1 cellular context compared by ENCODE assay signal in the genomic region with DNA sequence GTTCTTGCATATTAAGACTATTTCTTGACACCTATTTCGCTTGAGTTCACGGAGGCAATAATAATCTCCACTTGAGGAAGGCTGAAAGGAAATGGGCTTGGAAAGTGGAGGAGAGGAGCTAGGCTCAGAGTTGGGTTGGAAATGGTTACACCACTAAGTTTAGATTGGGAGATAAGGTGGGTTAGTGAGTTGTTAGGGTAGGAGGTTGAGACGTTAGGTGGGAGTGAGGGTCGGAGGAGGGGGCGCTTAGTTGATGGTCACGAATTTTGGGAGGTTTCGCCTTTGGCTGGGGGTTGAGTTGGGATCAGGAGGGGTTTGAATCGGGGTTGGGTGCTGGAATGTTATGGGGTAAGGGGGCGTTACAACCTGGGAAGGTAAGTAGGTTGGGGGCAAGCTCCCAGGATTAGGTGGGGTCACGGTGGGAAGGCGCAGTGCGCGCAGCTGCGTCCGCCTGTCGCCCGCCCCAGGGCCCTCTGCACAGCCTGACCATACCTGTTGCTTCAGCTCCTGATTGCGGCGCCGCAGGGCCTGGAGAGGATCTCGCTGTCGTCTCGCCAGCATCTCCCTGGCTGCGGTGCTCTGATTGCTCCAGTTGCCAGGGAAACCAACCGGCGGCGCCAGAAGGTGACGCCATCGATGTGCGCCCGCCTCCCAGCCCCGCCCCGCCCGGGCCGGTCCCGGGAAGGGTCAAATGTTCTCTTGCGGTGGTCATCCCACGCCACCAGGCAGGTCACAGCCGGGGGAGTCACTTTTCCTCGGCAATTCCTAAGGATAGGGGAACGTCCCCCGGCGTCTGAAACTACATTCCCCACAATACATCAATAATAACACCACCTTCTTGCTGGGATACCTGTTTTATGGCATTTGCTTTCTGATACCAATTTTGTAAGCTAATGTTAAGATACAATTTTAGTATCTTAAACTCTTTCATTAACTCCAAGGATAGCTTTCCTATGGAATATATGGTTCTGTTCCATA.
TF ChIP-seq lines count a peak whose summit lies in the region.

A gene (minus strand): TSS at position 606 of the 978 bp plus-strand sequence. CDS start 45 bp downstream, at position 561.

TF ChIP-seq in K562, 482 proteins besides CTCF, POLR2A, EP300 and RAD21 (continued from another document and continues in another):
- TF ChIP-seq SMAD4 (CRISPR knock-in tag; conservative IDR thresholded peaks at IDR 0.05) (no peak), THRAP3 (IDR thresholded peaks at IDR 0.05; ENCODE audit: borderline replicate concordance) (no peak), ZNF224 (CRISPR knock-in tag; IDR thresholded peaks at IDR 0.05) (no peak), NFIX (CRISPR knock-in tag; IDR thresholded peaks at IDR 0.05; ENCODE audit: low read depth) (no peak), ZNF444 (CRISPR knock-in tag; IDR thresholded peaks at IDR 0.05) (no peak), RBFOX2 (IDR thresholded peaks at IDR 0.05; ENCODE audit: low read depth, low read length) (peak; percentile 83), MED1 (CRISPR knock-in tag; IDR thresholded peaks at IDR 0.05; ENCODE audit: borderline replicate concordance) (no peak), CCAR2 (IDR thresholded peaks at IDR 0.05; ENCODE audit: low read depth, low read length) (no peak), YBX1 (IDR thresholded peaks at IDR 0.05) (no peak), ZNF717 (CRISPR knock-in tag; IDR thresholded peaks at IDR 0.05) (no peak), GATAD2B (IDR thresholded peaks at IDR 0.05; ENCODE audit: borderline replicate concordance) (no peak; the same call in 1 of the 2 replicates), ZNF699 (CRISPR knock-in tag; IDR thresholded peaks at IDR 0.05; ENCODE audit: insufficient replicate concordance) (no peak), XRCC3 (IDR thresholded peaks at IDR 0.05) (no peak), NFRKB (IDR thresholded peaks at IDR 0.05; ENCODE audit: low read depth) (0 out of 2 replicates have a peak, but pooled peaks have one; percentile 31), NCOA2 (IDR thresholded peaks at IDR 0.05; ENCODE audit: partially characterized antibody in 2 of 2) (no peak), SMARCB1 (IDR thresholded peaks at IDR 0.05; ENCODE audit: insufficient read length, low read depth) (no peak), ZNF316 (IDR thresholded peaks at IDR 0.05) (no peak), DMBX1 (CRISPR knock-in tag; IDR thresholded peaks at IDR 0.05; ENCODE audit: borderline replicate concordance) (no peak), HDAC2 (IDR thresholded peaks at IDR 0.05) (peak; percentile 51; the same call in 1 of the 2 replicates), ARHGAP35 (IDR thresholded peaks at IDR 0.05; ENCODE audit: partially characterized antibody) (no peak), PURB (CRISPR knock-in tag; IDR thresholded peaks at IDR 0.05; ENCODE audit: low read depth) (no peak), MEF2A (IDR thresholded peaks at IDR 0.05; ENCODE audit: control insufficient read depth, low read depth, low read length) (no peak), TGIF2 (CRISPR knock-in tag; IDR thresholded peaks at IDR 0.05) (no peak), PTBP1 (IDR thresholded peaks at IDR 0.05; ENCODE audit: low read depth, low read length) (no peak), HOXB6 (CRISPR knock-in tag; IDR thresholded peaks at IDR 0.05; ENCODE audit: borderline replicate concordance) (no peak), PRMT5 (CRISPR knock-in tag; IDR thresholded peaks at IDR 0.05) (no peak), ZC3H8 (IDR thresholded peaks at IDR 0.05) (no peak), ZNF561 (CRISPR knock-in tag; conservative IDR thresholded peaks at IDR 0.05) (no peak), ZSCAN32 (CRISPR knock-in tag; IDR thresholded peaks at IDR 0.05) (no peak), KAT2B (IDR thresholded peaks at IDR 0.05; ENCODE audit: low read depth, low read length) (no peak), DPF2 (IDR thresholded peaks at IDR 0.05) (no peak), L3MBTL2 (IDR thresholded peaks at IDR 0.05) (0 out of 2 replicates have a peak, but pooled peaks have one; percentile 15), EZH2 (IDR thresholded peaks at IDR 0.05; ENCODE audit: borderline replicate concordance, low read depth, low read length) (no peak), KLF10 (CRISPR knock-in tag; IDR thresholded peaks at IDR 0.05) (no peak), HLTF (IDR thresholded peaks at IDR 0.05) (no peak)
- TF ChIP-seq, protein P1, sequence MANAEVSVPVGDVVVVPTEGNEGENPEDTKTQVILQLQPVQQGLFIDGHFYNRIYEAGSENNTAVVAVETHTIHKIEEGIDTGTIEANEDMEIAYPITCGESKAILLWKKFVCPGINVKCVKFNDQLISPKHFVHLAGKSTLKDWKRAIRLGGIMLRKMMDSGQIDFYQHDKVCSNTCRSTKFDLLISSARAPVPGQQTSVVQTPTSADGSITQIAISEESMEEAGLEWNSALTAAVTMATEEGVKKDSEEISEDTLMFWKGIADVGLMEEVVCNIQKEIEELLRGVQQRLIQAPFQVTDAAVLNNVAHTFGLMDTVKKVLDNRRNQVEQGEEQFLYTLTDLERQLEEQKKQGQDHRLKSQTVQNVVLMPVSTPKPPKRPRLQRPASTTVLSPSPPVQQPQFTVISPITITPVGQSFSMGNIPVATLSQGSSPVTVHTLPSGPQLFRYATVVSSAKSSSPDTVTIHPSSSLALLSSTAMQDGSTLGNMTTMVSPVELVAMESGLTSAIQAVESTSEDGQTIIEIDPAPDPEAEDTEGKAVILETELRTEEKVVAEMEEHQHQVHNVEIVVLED (CRISPR knock-in tag; IDR thresholded peaks at IDR 0.05): no peak
- TF ChIP-seq, protein P2, sequence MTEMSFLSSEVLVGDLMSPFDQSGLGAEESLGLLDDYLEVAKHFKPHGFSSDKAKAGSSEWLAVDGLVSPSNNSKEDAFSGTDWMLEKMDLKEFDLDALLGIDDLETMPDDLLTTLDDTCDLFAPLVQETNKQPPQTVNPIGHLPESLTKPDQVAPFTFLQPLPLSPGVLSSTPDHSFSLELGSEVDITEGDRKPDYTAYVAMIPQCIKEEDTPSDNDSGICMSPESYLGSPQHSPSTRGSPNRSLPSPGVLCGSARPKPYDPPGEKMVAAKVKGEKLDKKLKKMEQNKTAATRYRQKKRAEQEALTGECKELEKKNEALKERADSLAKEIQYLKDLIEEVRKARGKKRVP (CRISPR knock-in tag; IDR thresholded peaks at IDR 0.05): no peak
- TF ChIP-seq, protein P3, sequence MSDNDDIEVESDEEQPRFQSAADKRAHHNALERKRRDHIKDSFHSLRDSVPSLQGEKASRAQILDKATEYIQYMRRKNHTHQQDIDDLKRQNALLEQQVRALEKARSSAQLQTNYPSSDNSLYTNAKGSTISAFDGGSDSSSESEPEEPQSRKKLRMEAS (CRISPR knock-in tag; IDR thresholded peaks at IDR 0.05): no peak
- TF ChIP-seq, protein P4, sequence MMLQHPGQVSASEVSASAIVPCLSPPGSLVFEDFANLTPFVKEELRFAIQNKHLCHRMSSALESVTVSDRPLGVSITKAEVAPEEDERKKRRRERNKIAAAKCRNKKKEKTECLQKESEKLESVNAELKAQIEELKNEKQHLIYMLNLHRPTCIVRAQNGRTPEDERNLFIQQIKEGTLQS (IDR thresholded peaks at IDR 0.05): peak; percentile 52
- TF ChIP-seq, protein P4 (CRISPR knock-in tag; conservative IDR thresholded peaks at IDR 0.05): no peak
- TF ChIP-seq, protein P5, sequence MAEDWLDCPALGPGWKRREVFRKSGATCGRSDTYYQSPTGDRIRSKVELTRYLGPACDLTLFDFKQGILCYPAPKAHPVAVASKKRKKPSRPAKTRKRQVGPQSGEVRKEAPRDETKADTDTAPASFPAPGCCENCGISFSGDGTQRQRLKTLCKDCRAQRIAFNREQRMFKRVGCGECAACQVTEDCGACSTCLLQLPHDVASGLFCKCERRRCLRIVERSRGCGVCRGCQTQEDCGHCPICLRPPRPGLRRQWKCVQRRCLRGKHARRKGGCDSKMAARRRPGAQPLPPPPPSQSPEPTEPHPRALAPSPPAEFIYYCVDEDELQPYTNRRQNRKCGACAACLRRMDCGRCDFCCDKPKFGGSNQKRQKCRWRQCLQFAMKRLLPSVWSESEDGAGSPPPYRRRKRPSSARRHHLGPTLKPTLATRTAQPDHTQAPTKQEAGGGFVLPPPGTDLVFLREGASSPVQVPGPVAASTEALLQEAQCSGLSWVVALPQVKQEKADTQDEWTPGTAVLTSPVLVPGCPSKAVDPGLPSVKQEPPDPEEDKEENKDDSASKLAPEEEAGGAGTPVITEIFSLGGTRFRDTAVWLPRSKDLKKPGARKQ (CRISPR knock-in tag; IDR thresholded peaks at IDR 0.05): no peak
- TF ChIP-seq, protein P6, sequence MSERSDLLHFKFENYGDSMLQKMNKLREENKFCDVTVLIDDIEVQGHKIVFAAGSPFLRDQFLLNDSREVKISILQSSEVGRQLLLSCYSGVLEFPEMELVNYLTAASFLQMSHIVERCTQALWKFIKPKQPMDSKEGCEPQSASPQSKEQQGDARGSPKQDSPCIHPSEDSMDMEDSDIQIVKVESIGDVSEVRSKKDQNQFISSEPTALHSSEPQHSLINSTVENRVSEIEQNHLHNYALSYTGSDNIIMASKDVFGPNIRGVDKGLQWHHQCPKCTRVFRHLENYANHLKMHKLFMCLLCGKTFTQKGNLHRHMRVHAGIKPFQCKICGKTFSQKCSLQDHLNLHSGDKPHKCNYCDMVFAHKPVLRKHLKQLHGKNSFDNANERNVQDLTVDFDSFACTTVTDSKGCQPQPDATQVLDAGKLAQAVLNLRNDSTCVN (CRISPR knock-in tag; IDR thresholded peaks at IDR 0.05): no peak
- TF ChIP-seq, protein P7, sequence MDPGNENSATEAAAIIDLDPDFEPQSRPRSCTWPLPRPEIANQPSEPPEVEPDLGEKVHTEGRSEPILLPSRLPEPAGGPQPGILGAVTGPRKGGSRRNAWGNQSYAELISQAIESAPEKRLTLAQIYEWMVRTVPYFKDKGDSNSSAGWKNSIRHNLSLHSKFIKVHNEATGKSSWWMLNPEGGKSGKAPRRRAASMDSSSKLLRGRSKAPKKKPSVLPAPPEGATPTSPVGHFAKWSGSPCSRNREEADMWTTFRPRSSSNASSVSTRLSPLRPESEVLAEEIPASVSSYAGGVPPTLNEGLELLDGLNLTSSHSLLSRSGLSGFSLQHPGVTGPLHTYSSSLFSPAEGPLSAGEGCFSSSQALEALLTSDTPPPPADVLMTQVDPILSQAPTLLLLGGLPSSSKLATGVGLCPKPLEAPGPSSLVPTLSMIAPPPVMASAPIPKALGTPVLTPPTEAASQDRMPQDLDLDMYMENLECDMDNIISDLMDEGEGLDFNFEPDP (CRISPR knock-in tag; IDR thresholded peaks at IDR 0.05): no peak
- TF ChIP-seq, protein P8, sequence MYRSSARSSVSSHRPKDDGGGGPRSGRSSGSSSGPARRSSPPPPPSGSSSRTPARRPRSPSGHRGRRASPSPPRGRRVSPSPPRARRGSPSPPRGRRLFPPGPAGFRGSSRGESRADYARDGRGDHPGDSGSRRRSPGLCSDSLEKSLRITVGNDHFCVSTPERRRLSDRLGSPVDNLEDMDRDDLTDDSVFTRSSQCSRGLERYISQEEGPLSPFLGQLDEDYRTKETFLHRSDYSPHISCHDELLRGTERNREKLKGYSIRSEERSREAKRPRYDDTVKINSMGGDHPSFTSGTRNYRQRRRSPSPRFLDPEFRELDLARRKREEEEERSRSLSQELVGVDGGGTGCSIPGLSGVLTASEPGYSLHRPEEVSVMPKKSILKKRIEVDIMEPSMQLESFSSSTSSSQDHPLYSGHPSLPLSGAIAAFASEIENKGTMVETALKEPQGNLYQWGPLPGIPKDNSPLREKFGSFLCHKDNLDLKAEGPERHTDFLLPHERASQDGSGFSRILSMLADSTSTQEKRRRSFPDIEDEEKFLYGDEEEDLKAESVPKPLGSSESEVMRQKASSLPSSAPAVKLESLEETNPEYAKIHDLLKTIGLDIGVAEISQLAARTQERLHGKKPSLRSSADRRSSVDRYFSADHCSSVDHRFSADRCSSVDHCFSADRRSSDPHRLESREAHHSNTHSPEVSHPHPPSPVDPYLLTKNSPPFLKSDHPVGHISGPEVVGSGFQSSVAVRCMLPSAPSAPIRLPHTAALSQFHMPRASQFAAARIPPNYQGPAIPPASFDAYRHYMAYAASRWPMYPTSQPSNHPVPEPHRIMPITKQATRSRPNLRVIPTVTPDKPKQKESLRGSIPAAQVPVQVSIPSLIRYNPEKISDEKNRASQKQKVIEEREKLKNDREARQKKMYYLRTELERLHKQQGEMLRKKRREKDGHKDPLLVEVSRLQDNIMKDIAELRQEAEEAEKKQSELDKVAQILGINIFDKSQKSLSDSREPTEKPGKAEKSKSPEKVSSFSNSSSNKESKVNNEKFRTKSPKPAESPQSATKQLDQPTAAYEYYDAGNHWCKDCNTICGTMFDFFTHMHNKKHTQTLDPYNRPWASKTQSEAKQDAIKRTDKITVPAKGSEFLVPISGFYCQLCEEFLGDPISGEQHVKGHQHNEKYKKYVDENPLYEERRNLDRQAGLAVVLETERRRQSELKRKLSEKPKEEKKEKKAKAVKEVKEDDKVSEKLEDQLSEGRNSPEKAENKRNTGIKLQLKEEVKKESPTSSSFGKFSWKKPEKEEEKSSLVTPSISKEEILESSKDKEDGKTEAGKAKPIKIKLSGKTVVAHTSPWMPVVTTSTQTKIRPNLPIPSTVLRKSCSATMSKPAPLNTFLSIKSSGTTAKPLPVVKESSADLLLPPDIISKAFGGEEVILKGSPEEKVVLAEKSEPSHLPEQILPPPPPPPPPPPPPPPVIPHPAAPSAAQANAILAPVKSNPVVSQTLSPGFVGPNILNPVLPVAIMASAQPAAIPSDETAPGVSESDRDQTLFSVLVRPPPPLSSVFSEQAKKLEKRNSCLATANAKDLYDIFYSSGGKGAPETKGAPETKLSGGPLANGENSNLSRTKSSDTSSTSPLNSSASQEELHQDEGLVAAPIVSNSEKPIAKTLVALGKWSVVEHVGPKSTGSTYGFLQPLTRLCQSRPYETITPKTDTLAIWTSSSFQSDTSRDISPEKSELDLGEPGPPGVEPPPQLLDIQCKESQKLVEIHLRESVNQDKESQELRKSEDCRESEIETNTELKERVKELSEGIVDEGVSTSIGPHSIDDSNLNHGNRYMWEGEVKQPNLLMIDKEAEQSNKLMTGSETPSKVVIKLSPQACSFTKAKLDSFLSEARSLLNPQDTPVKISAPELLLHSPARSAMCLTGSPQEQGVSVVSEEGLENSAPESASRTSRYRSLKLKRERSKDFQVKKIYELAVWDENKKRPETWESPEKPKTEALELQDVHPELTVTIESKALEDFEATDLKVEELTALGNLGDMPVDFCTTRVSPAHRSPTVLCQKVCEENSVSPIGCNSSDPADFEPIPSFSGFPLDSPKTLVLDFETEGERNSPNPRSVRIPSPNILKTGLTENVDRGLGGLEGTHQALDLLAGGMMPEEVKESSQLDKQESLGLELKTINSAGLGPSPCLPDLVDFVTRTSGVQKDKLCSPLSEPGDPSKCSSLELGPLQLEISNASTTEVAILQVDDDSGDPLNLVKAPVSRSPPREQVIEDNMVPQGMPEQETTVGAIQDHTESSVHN (IDR thresholded peaks at IDR 0.05; ENCODE audit: borderline replicate concordance in 1 of 2, low read depth in 1 of 2): no peak
